In genomic region chr15:67862771-67863441, GRCh38 we compare ENCODE assay signal across 8 cellular contexts. TPM values are rescaled to one million over a fixed set of nuclear protein-coding genes. Genes with fewer than 3 reads are reported as not detected.
DNase-seq lines count a peak whose midpoint lies in the region; ATAC-seq and TF ChIP-seq lines count a peak whose summit lies in the region.

No MANE protein-coding gene starts in this region.

- in situ Hi-C loops in gastrocnemius medialis (cut with MboI; ENCODE audit: low sequenced_read_pairs in 4 of 4): loop anchor here (5.0 to 25.0 kb wide), 6 partner anchors 199 to 352 kb away; partner anchors contain the start of gene PIAS1 (in 3 of the 4)

- no peaks in the 10 kb centered on the region for H3K36me3 ChIP-seq in gastrocnemius medialis

- no peaks in the 10 kb centered on the region for H3K9me3 ChIP-seq in gastrocnemius medialis

- H3K27ac ChIP-seq in cingulate gyrus (ENCODE audit: low read depth, low read length) (peak overlapping the region; percentile 47), gastrocnemius medialis (peak overlapping the region in 1 of 4 donors; percentile 71)

- DNase-seq in gastrocnemius medialis: no peak
- DNase-seq in stimulated activated CD4-positive, alpha-beta T cell treated with anti-CD3 and anti-CD28 coated beads, Interleukin-2, amount 100 ng/mL, for 48 hours: no peak
- no peak for DNase-seq in activated naive CD4-positive, alpha-beta T cell (lab: John Stamatoyannopoulos, UW)

- peak; percentile 50 for ATAC-seq in GM18502 (IDR thresholded peaks at IDR 0.05; ENCODE audit: poor library complexity, unreplicated experiment)
- ATAC-seq in HG03432 (IDR thresholded peaks at IDR 0.05; ENCODE audit: unreplicated experiment): peak; percentile 32
- ATAC-seq in gastrocnemius medialis: no peak
- no peak for ATAC-seq in esophagus mucosa
- no peak for ATAC-seq in HG03045 (IDR thresholded peaks at IDR 0.05; ENCODE audit: unreplicated experiment)

- peaks cover 5 to 9% of the 10 kb centered on the region in 2 donors for H3K4me1 ChIP-seq in gastrocnemius medialis

- TF ChIP-seq CTCF in gastrocnemius medialis (IDR thresholded peaks at IDR 0.05 in 4 of 5, conservative IDR thresholded peaks at IDR 0.05 in 1 of 5): no peak

- peak overlapping the region; percentile 53 to 79 (median 60) for H3K4me3 ChIP-seq in gastrocnemius medialis

- H3K27me3 ChIP-seq in gastrocnemius medialis: no peaks in the 10 kb centered on the region

- intact Hi-C loops in gastrocnemius medialis (cut with DNase I; ENCODE audit: low total_unique reads): loop anchor here (1.0 to 5.0 kb wide), 4 partner anchors 54 to 347 kb away; partner anchors contain the start of gene PIAS1

- TF ChIP-seq POLR2A in gastrocnemius medialis (IDR thresholded peaks at IDR 0.05): no peak

RNA-seq across cellular contexts. Expression of gene RNU6-1, which starts 23.1 kb away (rescaled TPM):
- total RNA-seq in gastrocnemius medialis (not detected), esophagus mucosa (not detected)

RNA-seq across cellular contexts. Expression of gene SKOR1, which starts 37.6 kb away (rescaled TPM):
- total RNA-seq in gastrocnemius medialis (1 to 10 TPM in 1 of 4 donors, under 1 TPM in 3; 0.13 to 2.1 (median 0.25) TPM), esophagus mucosa (0.08 TPM)

Comparison
In these comparisons a context has a peak if more than half of its experiments do, and no peak if none do; other contexts are left out.
1. ATAC-seq: peak in GM18502 (single experiment) and HG03432 (single experiment); none in gastrocnemius medialis (0 of 2), esophagus mucosa (single experiment) and HG03045 (single experiment).